ENCODE assay signal across 8 cellular contexts in the genomic region with DNA sequence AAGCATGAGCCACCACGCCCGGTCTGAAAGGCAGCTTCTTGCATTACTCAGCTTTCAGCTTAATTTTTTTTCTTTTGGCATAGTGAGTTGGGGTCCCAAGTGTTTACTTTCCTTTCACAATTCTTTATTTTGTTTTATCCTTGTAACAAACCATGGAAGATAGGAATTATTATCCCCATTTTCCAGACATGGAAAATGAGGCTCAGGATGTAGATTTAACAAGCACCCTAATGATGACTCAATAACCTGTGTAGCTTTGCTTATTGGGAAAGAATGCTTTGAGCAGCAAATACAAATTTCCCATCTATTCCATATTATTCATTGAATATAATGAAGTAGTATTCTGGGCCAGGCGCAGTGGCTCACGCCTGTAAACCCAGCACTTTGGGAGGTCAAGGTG.
"Had no signal": no experiment of that assay in that cellular context is flagged by ENCODE, and none has a peak within 500 bp of the region (broad histone marks: within the 10 kb centered on the region; RNA-seq: fewer than 3 reads in every experiment).

No MANE protein-coding gene starts in this region.

- ATAC-seq: K562 had no signal

- H3K4me2 ChIP-seq: KMS-11 had no signal

- H3K4me1 Mint-ChIP-seq: IgD-negative memory B cell had no signal

- H3K4me3 Mint-ChIP-seq: IgD-negative memory B cell had no signal

- H3K4me3 ChIP-seq: K562 had no signal

- H3K27ac ChIP-seq: HL-60, KMS-11 had no signal

- DNase-seq: IMR-90, KBM-7, KG1 had no signal

- H3K9ac ChIP-seq: KMS-11 had no signal

- FAIRE-seq: HTR-8/SVneo, K562 had no signal
